29 cellular contexts compared by ENCODE assay signal in the genomic region with DNA sequence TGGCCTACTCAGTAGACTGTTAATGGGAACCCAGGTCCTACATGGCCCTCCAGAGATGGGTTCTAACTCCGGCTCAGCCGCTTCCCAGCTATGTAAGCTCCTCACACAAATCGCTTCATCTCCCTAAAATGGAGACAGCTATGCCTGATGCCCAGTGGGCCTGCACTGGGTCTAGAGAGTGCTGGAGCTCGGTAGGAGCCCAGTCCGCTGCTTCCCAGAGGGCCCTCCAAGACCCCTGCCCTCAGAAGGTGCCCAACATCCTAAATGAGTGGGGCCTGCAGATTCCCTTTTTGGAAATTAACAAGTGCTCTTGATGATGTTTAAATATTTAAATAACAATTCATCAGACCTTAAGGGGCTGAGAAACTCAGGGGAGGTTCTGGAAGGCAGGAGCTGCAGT. TPM values are rescaled to one million over a fixed set of nuclear protein-coding genes. Genes with fewer than 3 reads are reported as not detected.
DNase-seq lines count a peak whose midpoint lies in the region; ATAC-seq and TF ChIP-seq lines count a peak whose summit lies in the region.
"Had no signal": no experiment of that assay in that cellular context is flagged by ENCODE, and none has a peak within 500 bp of the region (broad histone marks: within the 10 kb centered on the region; RNA-seq: fewer than 3 reads in every experiment).

No MANE protein-coding gene starts in this region.

- ATAC-seq in activated naive CD8-positive, alpha-beta T cell treated with anti-CD3 and anti-CD28 coated beads, Interleukin-2, amount 10 ng/mL, durations not matched to agents 7 days and 5 days (ENCODE audit: low read depth), result no peak
- no peak for ATAC-seq in activated naive CD8-positive, alpha-beta T cell treated with anti-CD3 and anti-CD28 coated beads, Interleukin-2, amount 50 U/mL, for 24 hours
- ATAC-seq in HG03469 (IDR thresholded peaks at IDR 0.05; ENCODE audit: unreplicated experiment), result no peak
- ATAC-seq: foreskin keratinocyte had no signal

- no peaks in the 10 kb centered on the region for H3K9me3 Mint-ChIP-seq in activated naive CD8-positive, alpha-beta T cell treated with anti-CD3 and anti-CD28 coated beads, Interleukin-2, amount 10 ng/mL, durations not matched to agents 7 days and 5 days
- peaks cover 4% of the 10 kb centered on the region for H3K9me3 Mint-ChIP-seq in activated naive CD8-positive, alpha-beta T cell treated with anti-CD3 and anti-CD28 coated beads, Interleukin-2, amount 50 U/mL, for 24 hours
- peaks cover 7% of the 10 kb centered on the region for H3K9me3 Mint-ChIP-seq in endodermal cell
- H3K9me3 Mint-ChIP-seq: dendritic cell treated with granulocyte-macrophage colony-stimulating factor and Interleukin-4, amounts not matched to agents 40 ng/mL and 50 ng/mL, for 4 days had no signal

- peaks cover 16% of the 10 kb centered on the region for H3K79me1 ChIP-seq in trophoblast cell (ENCODE audit: low read length)

- no peak overlapping the region for H2AFZ ChIP-seq in trophoblast cell (ENCODE audit: insufficient read depth, low read length, poor library complexity)
- H2AFZ ChIP-seq: neural progenitor cell had no signal

- no peak overlapping the region for H4K91ac ChIP-seq in trophoblast cell (ENCODE audit: low read depth, low read length)

- peaks cover 7% of the 10 kb centered on the region for H3K27me3 Mint-ChIP-seq in activated naive CD8-positive, alpha-beta T cell treated with anti-CD3 and anti-CD28 coated beads, Interleukin-2, amount 10 ng/mL, durations not matched to agents 7 days and 5 days
- H3K27me3 Mint-ChIP-seq in activated naive CD8-positive, alpha-beta T cell treated with anti-CD3 and anti-CD28 coated beads, Interleukin-2, amount 50 U/mL, for 24 hours, result no peaks in the 10 kb centered on the region
- peaks cover 7% of the 10 kb centered on the region for H3K27me3 Mint-ChIP-seq in endodermal cell (ENCODE audit: insufficient read depth)
- H3K27me3 Mint-ChIP-seq: CD4-positive, CD25-positive, alpha-beta regulatory T cell; dendritic cell treated with granulocyte-macrophage colony-stimulating factor and Interleukin-4, amounts not matched to agents 40 ng/mL and 50 ng/mL, for 4 days had no signal

- H3K27ac ChIP-seq in endodermal cell (ENCODE audit: low read depth, low read length) (no peak overlapping the region), trophoblast cell (ENCODE audit: low read depth, low read length) (no peak overlapping the region), temporal lobe (ENCODE audit: low read depth, low read length) (peak overlapping the region; percentile 56)
- H3K27ac ChIP-seq: foreskin keratinocyte, neural progenitor cell had no signal

- no peaks in the 10 kb centered on the region for H3K4me1 Mint-ChIP-seq in activated naive CD8-positive, alpha-beta T cell treated with anti-CD3 and anti-CD28 coated beads, Interleukin-2, amount 10 ng/mL, durations not matched to agents 7 days and 5 days
- no peaks in the 10 kb centered on the region for H3K4me1 Mint-ChIP-seq in activated naive CD8-positive, alpha-beta T cell treated with anti-CD3 and anti-CD28 coated beads, Interleukin-2, amount 50 U/mL, for 24 hours
- H3K4me1 Mint-ChIP-seq in endodermal cell, result no peaks in the 10 kb centered on the region
- H3K4me1 Mint-ChIP-seq: CD4-positive, CD25-positive, alpha-beta regulatory T cell; stimulated activated effector memory CD8-positive, alpha-beta T cell treated with anti-CD3 and anti-CD28 coated beads, Interleukin-12 subunit alpha, Interleukin-12 subunit beta, amount 100 ng/mL, for 72 hours had no signal

- no peak overlapping the region for H3K18ac ChIP-seq in trophoblast cell (ENCODE audit: low read length)

- H3K27ac Mint-ChIP-seq in activated naive CD8-positive, alpha-beta T cell treated with anti-CD3 and anti-CD28 coated beads, Interleukin-2, amount 10 ng/mL, durations not matched to agents 7 days and 5 days, result no peak overlapping the region
- H3K27ac Mint-ChIP-seq in activated naive CD8-positive, alpha-beta T cell treated with anti-CD3 and anti-CD28 coated beads, Interleukin-2, amount 50 U/mL, for 24 hours, result no peak overlapping the region
- H3K27ac Mint-ChIP-seq in endodermal cell, result no peak overlapping the region
- H3K27ac Mint-ChIP-seq: CD4-positive, CD25-positive, alpha-beta regulatory T cell; dendritic cell treated with granulocyte-macrophage colony-stimulating factor and Interleukin-4, amounts not matched to agents 40 ng/mL and 50 ng/mL, for 4 days; H9; neural progenitor cell; stimulated activated effector memory CD8-positive, alpha-beta T cell treated with anti-CD3 and anti-CD28 coated beads, Interleukin-12 subunit alpha, Interleukin-12 subunit beta, amount 100 ng/mL, for 72 hours had no signal

- no peak for TF ChIP-seq CTCF in endodermal cell (conservative IDR thresholded peaks at IDR 0.05)

- H3K36me3 Mint-ChIP-seq in activated naive CD8-positive, alpha-beta T cell treated with anti-CD3 and anti-CD28 coated beads, Interleukin-2, amount 10 ng/mL, durations not matched to agents 7 days and 5 days, result no peaks in the 10 kb centered on the region
- H3K36me3 Mint-ChIP-seq in activated naive CD8-positive, alpha-beta T cell treated with anti-CD3 and anti-CD28 coated beads, Interleukin-2, amount 50 U/mL, for 24 hours (ENCODE audit: low read depth), result peaks cover 3% of the 10 kb centered on the region
- H3K36me3 Mint-ChIP-seq in endodermal cell (ENCODE audit: low read depth), result no peaks in the 10 kb centered on the region
- H3K36me3 Mint-ChIP-seq: stimulated activated effector memory CD8-positive, alpha-beta T cell treated with anti-CD3 and anti-CD28 coated beads, Interleukin-12 subunit alpha, Interleukin-12 subunit beta, amount 100 ng/mL, for 72 hours had no signal

- no peak overlapping the region for H3K4me3 Mint-ChIP-seq in activated naive CD8-positive, alpha-beta T cell treated with anti-CD3 and anti-CD28 coated beads, Interleukin-2, amount 10 ng/mL, durations not matched to agents 7 days and 5 days
- no peak overlapping the region for H3K4me3 Mint-ChIP-seq in activated naive CD8-positive, alpha-beta T cell treated with anti-CD3 and anti-CD28 coated beads, Interleukin-2, amount 50 U/mL, for 24 hours
- no peak overlapping the region for H3K4me3 Mint-ChIP-seq in endodermal cell
- H3K4me3 Mint-ChIP-seq: CD4-positive, CD25-positive, alpha-beta regulatory T cell; dendritic cell treated with granulocyte-macrophage colony-stimulating factor and Interleukin-4, amounts not matched to agents 40 ng/mL and 50 ng/mL, for 4 days; H9; neural progenitor cell; stimulated activated effector memory CD8-positive, alpha-beta T cell treated with anti-CD3 and anti-CD28 coated beads, Interleukin-12 subunit alpha, Interleukin-12 subunit beta, amount 100 ng/mL, for 72 hours had no signal

- H3K4me1 ChIP-seq in endodermal cell (ENCODE audit: control insufficient read depth, insufficient read depth, low read length), result no peaks in the 10 kb centered on the region
- H3K4me1 ChIP-seq in trophoblast cell (ENCODE audit: control insufficient read depth in 1 of 2, insufficient read depth in 2 of 2, low read length in 2 of 2), result peaks cover 10 to 13% of the 10 kb centered on the region in 2 experiments
- H3K4me1 ChIP-seq: foreskin keratinocyte had no signal

- H3K79me2 ChIP-seq in trophoblast cell (ENCODE audit: control insufficient read depth, insufficient read depth, low read length, poor library complexity), result no peaks in the 10 kb centered on the region

- H3K9ac ChIP-seq in endodermal cell (ENCODE audit: extremely low read depth, low read length, poor library complexity, severe bottlenecking) (no peak overlapping the region), trophoblast cell (ENCODE audit: low read length) (no peak overlapping the region)
- H3K9ac ChIP-seq: neural progenitor cell had no signal

- H3K4me2 ChIP-seq in trophoblast cell (ENCODE audit: low read length), result no peak overlapping the region
- H3K4me2 ChIP-seq: neural progenitor cell had no signal

- H3K9me3 ChIP-seq in endodermal cell (ENCODE audit: control insufficient read depth, low read length) (peaks cover 5% of the 10 kb centered on the region), trophoblast cell (ENCODE audit: insufficient read depth, low read depth, low read length) (peaks cover 1% of the 10 kb centered on the region)
- H3K9me3 ChIP-seq: esophagus squamous epithelium had no signal

- H4K12ac ChIP-seq in trophoblast cell (ENCODE audit: low read depth, low read length), result no peak overlapping the region

- peak overlapping the region; percentile 36 for H2BK12ac ChIP-seq in trophoblast cell (ENCODE audit: low read length)

- no peak overlapping the region for H2BK120ac ChIP-seq in trophoblast cell (ENCODE audit: insufficient read depth, low read length, poor library complexity)

- H4K8ac ChIP-seq in trophoblast cell (ENCODE audit: low read depth, low read length), result no peak overlapping the region

- peaks cover 4% of the 10 kb centered on the region for H3K27me3 ChIP-seq in endodermal cell (ENCODE audit: control insufficient read depth, insufficient read depth, low read length, poor library complexity, severe bottlenecking)
- H3K27me3 ChIP-seq in trophoblast cell (ENCODE audit: insufficient read depth, low read length), result no peaks in the 10 kb centered on the region
- H3K27me3 ChIP-seq: esophagus squamous epithelium, foreskin keratinocyte had no signal

- peak overlapping the region; percentile 33 for H2BK5ac ChIP-seq in trophoblast cell (ENCODE audit: low read depth, low read length, poor library complexity)

- H3K4me3 ChIP-seq in endodermal cell (ENCODE audit: low read length) (no peak overlapping the region), trophoblast cell (ENCODE audit: low read depth, low read length) (no peak overlapping the region)
- H3K4me3 ChIP-seq: esophagus squamous epithelium, neural progenitor cell had no signal

- DNase-seq in activated naive CD8-positive, alpha-beta T cell treated with anti-CD3 and anti-CD28 coated beads, Interleukin-2, amount 10 ng/mL, durations not matched to agents 7 days and 5 days, result peak; percentile 10
- no peak for DNase-seq in activated naive CD8-positive, alpha-beta T cell treated with anti-CD3 and anti-CD28 coated beads, Interleukin-2, amount 50 U/mL, for 24 hours
- DNase-seq in endodermal cell (peak; percentile 41), trophoblast cell (no peak), NAMALWA (ENCODE audit: low spot score) (no peak)
- no peak for DNase-seq in stimulated activated CD4-positive, alpha-beta T cell treated with anti-CD3 and anti-CD28 coated beads, Interleukin-4, amount 100 ng/mL, for 24 hours
- DNase-seq: activated CD4-positive, alpha-beta T cell treated with anti-CD3 and anti-CD28 coated beads for 48 hours; Calu3; CD4-positive, CD25-positive, alpha-beta regulatory T cell; central memory CD4-positive, alpha-beta T cell; DMS79; esophagus squamous epithelium; foreskin keratinocyte; H9; Kasumi-1; mammary epithelial cell; NCI-H1417 treated with DMSO at 0.1 percent for 48 hours; NCI-H2081; NCI-H2227 treated with DMSO at 0.1 percent for 48 hours; NCI-H526; SHP77 treated with DMSO at 0.1 percent for 48 hours; stimulated activated CD4-positive, alpha-beta T cell treated with anti-CD3 and anti-CD28 coated beads, Interleukin-15, amount 100 ng/mL, for 24 hours; substantia nigra; T-helper 2 cell had no signal

- no peak overlapping the region for H3K23ac ChIP-seq in trophoblast cell (ENCODE audit: low read length)

- H3K36me3 ChIP-seq in endodermal cell (ENCODE audit: control insufficient read depth, insufficient read depth, low read length), result no peaks in the 10 kb centered on the region
- H3K36me3 ChIP-seq in trophoblast cell (ENCODE audit: control insufficient read depth in 1 of 2, insufficient read depth in 2 of 2, low read length in 2 of 2), result no peaks in the 10 kb centered on the region
- H3K36me3 ChIP-seq: esophagus squamous epithelium, neural progenitor cell had no signal

- no peak overlapping the region for H3K4ac ChIP-seq in trophoblast cell (ENCODE audit: low read depth, low read length)

- no peak overlapping the region for H2AK5ac ChIP-seq in trophoblast cell (ENCODE audit: low read length)

- no peak overlapping the region for H3K14ac ChIP-seq in trophoblast cell (ENCODE audit: low read length)

- POLR2A ChIA-PET in activated naive CD8-positive, alpha-beta T cell treated with anti-CD3 and anti-CD28 coated beads, Interleukin-2, amount 10 ng/mL, durations not matched to agents 7 days and 5 days (lab: Charles Lee), result no interaction called here

- WGBS in endodermal cell (ENCODE audit: insufficient coverage in 1 of 2, insufficient read length in 1 of 2), 2 experiments, result 92 to 96% methylated on average over 5 of the region's 5 CpGs
- WGBS in trophoblast cell (ENCODE audit: extremely low coverage, insufficient coverage, insufficient read length), result no CpG with 5 or more reads among the region's 5 CpGs

RNA-seq across cellular contexts. Expression of gene HS1BP3, which starts 47.1 kb away (rescaled TPM):
- total RNA-seq in activated naive CD8-positive, alpha-beta T cell treated with anti-CD3 and anti-CD28 coated beads, Interleukin-2, amount 10 ng/mL, durations not matched to agents 7 days and 5 days, result 10 to 100 TPM; 13.8 to 14.8 TPM
- total RNA-seq in endodermal cell, result 10 to 100 TPM; 23.0 to 26.2 TPM
- polyA plus RNA-seq in endodermal cell (2013, experiment 1 of 2), result 19.6 TPM
- 16.8 TPM for polyA plus RNA-seq in endodermal cell (2013, experiment 2 of 2)
- 17.5 and 18.2 TPM in 2 replicates for polyA plus RNA-seq in trophoblast cell (2013)
- 6.9 TPM for total RNA-seq in temporal lobe

Comparison
In these comparisons a context has a peak if more than half of its experiments do, and no peak if none do; other contexts are left out.
1. DNase-seq: peak in activated naive CD8-positive, alpha-beta T cell treated with anti-CD3 and anti-CD28 coated beads, Interleukin-2, amount 10 ng/mL, durations not matched to agents 7 days and 5 days (single experiment) and endodermal cell (single experiment); none in activated naive CD8-positive, alpha-beta T cell treated with anti-CD3 and anti-CD28 coated beads, Interleukin-2, amount 50 U/mL, for 24 hours (single experiment), trophoblast cell (0 of 2), NAMALWA (single experiment) and stimulated activated CD4-positive, alpha-beta T cell treated with anti-CD3 and anti-CD28 coated beads, Interleukin-4, amount 100 ng/mL, for 24 hours (single experiment).